9 cellular contexts compared by ENCODE assay signal in genomic region chr1:244239261-244239770, GRCh38.
DNase-seq lines count a peak whose midpoint lies in the region; ATAC-seq and TF ChIP-seq lines count a peak whose summit lies in the region.
"Had no signal": no experiment of that assay in that cellular context is flagged by ENCODE, and none has a peak within 500 bp of the region (broad histone marks: within the 10 kb centered on the region; RNA-seq: fewer than 3 reads in every experiment).

No MANE protein-coding gene starts in this region.

- no peaks in the 10 kb centered on the region for H3K27me3 Mint-ChIP-seq in activated naive CD4-positive, alpha-beta T cell treated with anti-CD3 and anti-CD28 coated beads, Interleukin-2, amount 10 ng/mL, durations not matched to agents 7 days and 5 days
- H3K27me3 Mint-ChIP-seq in WTC11 (ENCODE audit: low read depth) = no peaks in the 10 kb centered on the region

- H3K4me1 ChIP-seq in MM.1S (ENCODE audit: low read length) = no peaks in the 10 kb centered on the region

- peaks cover 26% of the 10 kb centered on the region for H3K4me1 Mint-ChIP-seq in activated naive CD4-positive, alpha-beta T cell treated with anti-CD3 and anti-CD28 coated beads, Interleukin-2, amount 10 ng/mL, durations not matched to agents 7 days and 5 days
- peaks cover 10% of the 10 kb centered on the region for H3K4me1 Mint-ChIP-seq in WTC11
- H3K4me1 Mint-ChIP-seq in stimulated activated effector memory CD8-positive, alpha-beta T cell treated with anti-CD3 and anti-CD28 coated beads, Interleukin-12 subunit alpha, Interleukin-12 subunit beta, amount 100 ng/mL, for 72 hours = peaks cover 6% of the 10 kb centered on the region

- no peaks in the 10 kb centered on the region for H3K36me3 ChIP-seq in MM.1S (replicated peaks; ENCODE audit: insufficient read depth, low read length)

- H3K79me2 ChIP-seq in MM.1S (ENCODE audit: low read length) = no peaks in the 10 kb centered on the region

- H4K20me1 ChIP-seq in MM.1S (ENCODE audit: insufficient read depth, low read length) = no peaks in the 10 kb centered on the region

- intact Hi-C loops in left cardiac atrium (cut with DNase I) = no loop called here

- H3K27me3 ChIP-seq in MM.1S (replicated peaks; ENCODE audit: insufficient read depth, low read length) = no peaks in the 10 kb centered on the region

- no peaks in the 10 kb centered on the region for H3K9me3 ChIP-seq in MM.1S (replicated peaks; ENCODE audit: insufficient read depth, low read length)

- no peak overlapping the region for H3K9ac ChIP-seq in MM.1S (ENCODE audit: low read length)

- no peak overlapping the region for H3K4me3 ChIP-seq in MM.1S (ENCODE audit: low read length)

- H3K9me2 ChIP-seq in MM.1S (replicated peaks; ENCODE audit: insufficient read depth, low read length) = no peaks in the 10 kb centered on the region

- POLR2A ChIA-PET in WTC11 (lab: Charles Lee) = no interaction called here

- H3K27ac Mint-ChIP-seq in activated naive CD4-positive, alpha-beta T cell treated with anti-CD3 and anti-CD28 coated beads, Interleukin-2, amount 10 ng/mL, durations not matched to agents 7 days and 5 days = peak overlapping the region; percentile 8
- H3K27ac Mint-ChIP-seq in WTC11 = peak overlapping the region; percentile 91
- H3K27ac Mint-ChIP-seq in stimulated activated effector memory CD8-positive, alpha-beta T cell treated with anti-CD3 and anti-CD28 coated beads, Interleukin-12 subunit alpha, Interleukin-12 subunit beta, amount 100 ng/mL, for 72 hours = no peak overlapping the region

- TF ChIP-seq CTCF in MM.1S (IDR thresholded peaks at IDR 0.05; ENCODE audit: low read length) (no peak), WTC11 (IDR thresholded peaks at IDR 0.05) (no peak)

- H3K36me3 Mint-ChIP-seq in activated naive CD4-positive, alpha-beta T cell treated with anti-CD3 and anti-CD28 coated beads, Interleukin-2, amount 10 ng/mL, durations not matched to agents 7 days and 5 days = no peaks in the 10 kb centered on the region
- H3K36me3 Mint-ChIP-seq in WTC11 = no peaks in the 10 kb centered on the region
- H3K36me3 Mint-ChIP-seq in stimulated activated effector memory CD8-positive, alpha-beta T cell treated with anti-CD3 and anti-CD28 coated beads, Interleukin-12 subunit alpha, Interleukin-12 subunit beta, amount 100 ng/mL, for 72 hours = no peaks in the 10 kb centered on the region
- H3K36me3 Mint-ChIP-seq: CD4-positive, alpha-beta memory T cell had no signal

- no peaks in the 10 kb centered on the region for H3K9me3 Mint-ChIP-seq in activated naive CD4-positive, alpha-beta T cell treated with anti-CD3 and anti-CD28 coated beads, Interleukin-2, amount 10 ng/mL, durations not matched to agents 7 days and 5 days
- H3K9me3 Mint-ChIP-seq in WTC11 = peaks cover 9% of the 10 kb centered on the region
- no peaks in the 10 kb centered on the region for H3K9me3 Mint-ChIP-seq in stimulated activated effector memory CD8-positive, alpha-beta T cell treated with anti-CD3 and anti-CD28 coated beads, Interleukin-12 subunit alpha, Interleukin-12 subunit beta, amount 100 ng/mL, for 72 hours
- H3K9me3 Mint-ChIP-seq: CD4-positive, alpha-beta memory T cell had no signal

- DNase-seq in activated naive CD4-positive, alpha-beta T cell treated with anti-CD3 and anti-CD28 coated beads, Interleukin-2, amount 10 ng/mL, durations not matched to agents 7 days and 5 days = peak; percentile 28
- no peak for DNase-seq in activated naive CD4-positive, alpha-beta T cell treated with anti-CD3 and anti-CD28 coated beads, Interleukin-2, amount 50 U/mL, for 16 hours
- DNase-seq in MM.1S (peak; percentile 53), WTC11 (ENCODE audit: low spot score) (no peak), left cardiac atrium (no peak)
- DNase-seq in stimulated activated effector memory CD8-positive, alpha-beta T cell treated with anti-CD3 and anti-CD28 coated beads, Interleukin-12 subunit alpha, Interleukin-12 subunit beta, amount 100 ng/mL, for 72 hours (ENCODE audit: low spot score in 2 of 2) = no peak
- no peak for DNase-seq in stimulated activated CD4-positive, alpha-beta T cell treated with anti-CD3 and anti-CD28 coated beads, Interleukin-15, amount 100 ng/mL, for 24 hours
- no peak for DNase-seq in activated CD4-positive, alpha-beta T cell treated with anti-CD3 and anti-CD28 coated beads, Interleukin-2, amount 50 U/mL, for 4 hours
- DNase-seq: CD4-positive, alpha-beta memory T cell had no signal

- H3K27ac ChIP-seq in MM.1S (ENCODE audit: low read length) = no peak overlapping the region

- no peak for ATAC-seq in WTC11
- ATAC-seq in stimulated activated effector memory CD8-positive, alpha-beta T cell treated with anti-CD3 and anti-CD28 coated beads, Interleukin-12 subunit alpha, Interleukin-12 subunit beta, amount 100 ng/mL, for 72 hours = peak; percentile 42
- ATAC-seq in left cardiac atrium = no peak

- H3F3A ChIP-seq in MM.1S (ENCODE audit: insufficient read depth, low read length) = no peaks in the 10 kb centered on the region

- CTCF ChIA-PET in activated naive CD4-positive, alpha-beta T cell treated with anti-CD3 and anti-CD28 coated beads, Interleukin-2, amount 10 ng/mL, durations not matched to agents 7 days and 5 days (lab: Charles Lee) = no interaction called here
- CTCF ChIA-PET in WTC11 (lab: Charles Lee) = no interaction called here

- no peak overlapping the region for H2AFZ ChIP-seq in MM.1S (ENCODE audit: low read length)

- no peak overlapping the region for H3K4me3 Mint-ChIP-seq in activated naive CD4-positive, alpha-beta T cell treated with anti-CD3 and anti-CD28 coated beads, Interleukin-2, amount 10 ng/mL, durations not matched to agents 7 days and 5 days
- H3K4me3 Mint-ChIP-seq in WTC11 = no peak overlapping the region
- H3K4me3 Mint-ChIP-seq in stimulated activated effector memory CD8-positive, alpha-beta T cell treated with anti-CD3 and anti-CD28 coated beads, Interleukin-12 subunit alpha, Interleukin-12 subunit beta, amount 100 ng/mL, for 72 hours = no peak overlapping the region
- H3K4me3 Mint-ChIP-seq: CD4-positive, alpha-beta memory T cell had no signal

- no peak overlapping the region for H3K4me2 ChIP-seq in MM.1S (ENCODE audit: low read depth, low read length)

TF ChIP-seq in WTC11, 78 proteins besides CTCF, POLR2A, EP300 and RAD21 (continues in another document):
- TF ChIP-seq NFYB (CRISPR knock-in tag; conservative IDR thresholded peaks at IDR 0.05; ENCODE audit: low read depth) = no peak
- TF ChIP-seq ERG (CRISPR knock-in tag; IDR thresholded peaks at IDR 0.05) = no peak
- TF ChIP-seq MAX (CRISPR knock-in tag; IDR thresholded peaks at IDR 0.05) = no peak
- TF ChIP-seq ZNF423 (CRISPR knock-in tag; IDR thresholded peaks at IDR 0.05) = no peak
- TF ChIP-seq ATF2 (CRISPR knock-in tag; IDR thresholded peaks at IDR 0.05; ENCODE audit: borderline replicate concordance, low read depth) = no peak
- no peak for TF ChIP-seq MLX (CRISPR knock-in tag; IDR thresholded peaks at IDR 0.05)
- TF ChIP-seq NFE2L1 (CRISPR knock-in tag; IDR thresholded peaks at IDR 0.05) = no peak
- no peak for TF ChIP-seq ATF3 (CRISPR knock-in tag; conservative IDR thresholded peaks at IDR 0.05)
- no peak for TF ChIP-seq USF2 (CRISPR knock-in tag; IDR thresholded peaks at IDR 0.05)
- no peak for TF ChIP-seq PRRX2 (CRISPR knock-in tag; IDR thresholded peaks at IDR 0.05)
- no peak for TF ChIP-seq ESRRA (CRISPR knock-in tag; IDR thresholded peaks at IDR 0.05; ENCODE audit: borderline replicate concordance)
- no peak for TF ChIP-seq RORB (CRISPR knock-in tag; IDR thresholded peaks at IDR 0.05)

Comparison
In these comparisons a context has a peak if more than half of its experiments do, and no peak if none do; other contexts are left out.
1. DNase-seq: peak in activated naive CD4-positive, alpha-beta T cell treated with anti-CD3 and anti-CD28 coated beads, Interleukin-2, amount 10 ng/mL, durations not matched to agents 7 days and 5 days (single experiment) and MM.1S (single experiment); none in activated naive CD4-positive, alpha-beta T cell treated with anti-CD3 and anti-CD28 coated beads, Interleukin-2, amount 50 U/mL, for 16 hours (single experiment), WTC11 (single experiment), stimulated activated effector memory CD8-positive, alpha-beta T cell treated with anti-CD3 and anti-CD28 coated beads, Interleukin-12 subunit alpha, Interleukin-12 subunit beta, amount 100 ng/mL, for 72 hours (0 of 2), left cardiac atrium (single experiment), stimulated activated CD4-positive, alpha-beta T cell treated with anti-CD3 and anti-CD28 coated beads, Interleukin-15, amount 100 ng/mL, for 24 hours (single experiment) and activated CD4-positive, alpha-beta T cell treated with anti-CD3 and anti-CD28 coated beads, Interleukin-2, amount 50 U/mL, for 4 hours (0 of 2).